ENCODE assay signal across 18 cellular contexts in the genomic region with DNA sequence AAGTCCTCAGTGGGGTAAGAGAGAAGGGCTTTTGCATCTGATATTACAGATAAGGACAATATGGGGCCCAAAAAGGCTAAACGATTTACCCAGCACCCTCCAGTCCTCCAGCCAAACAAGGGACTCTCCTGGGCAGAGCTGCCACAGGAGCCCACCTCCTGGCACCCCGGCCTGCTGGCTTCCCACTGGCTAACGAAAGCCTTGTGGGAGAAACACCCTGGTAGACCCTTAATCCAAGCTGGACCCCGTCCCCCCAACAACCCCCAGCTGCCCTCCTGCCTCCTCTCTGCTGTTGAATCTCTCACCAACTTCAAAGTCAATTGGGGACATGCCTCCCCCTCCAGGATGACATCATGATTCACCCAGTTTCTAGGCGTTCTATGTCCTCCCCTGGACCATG. TPM values are rescaled to one million over a fixed set of nuclear protein-coding genes. Genes with fewer than 3 reads are reported as not detected.
A peak's percentile ranks its signal among the peaks of the same experiment; 100 is the strongest.
DNase-seq lines count a peak whose midpoint lies in the region; ATAC-seq and TF ChIP-seq lines count a peak whose summit lies in the region.
"Had no signal": no experiment of that assay in that cellular context is flagged by ENCODE, and none has a peak within 500 bp of the region (broad histone marks: within the 10 kb centered on the region; RNA-seq: fewer than 3 reads in every experiment).

No MANE protein-coding gene starts in this region.

- H3K27me3 ChIP-seq in breast epithelium (no peaks in the 10 kb centered on the region), muscle layer of duodenum (ENCODE audit: low read depth, low read length) (no peaks in the 10 kb centered on the region), upper lobe of left lung (no peaks in the 10 kb centered on the region), Karpas-422 (ENCODE audit: low read length) (no peaks in the 10 kb centered on the region)
- H3K27me3 ChIP-seq: brain microvascular endothelial cell had no signal

- H3K36me3 Mint-ChIP-seq in MCF 10A (ENCODE audit: insufficient read depth, unreplicated experiment) (no peaks in the 10 kb centered on the region), chondrocyte (ENCODE audit: low read depth) (peaks cover 2% of the 10 kb centered on the region)

- H3K27ac Mint-ChIP-seq in MCF 10A (ENCODE audit: low read depth, unreplicated experiment) (no peak overlapping the region), chondrocyte (ENCODE audit: unreplicated experiment) (peak overlapping the region; percentile 94)
- H3K27ac Mint-ChIP-seq: activated CD4-positive, alpha-beta T cell treated with anti-CD3 and anti-CD28 coated beads, Interleukin-2, amount 10 ng/mL, durations not matched to agents 24 days and 14 days; activated T-helper 1 cell treated with anti-CD3 and anti-CD28 coated beads, Interleukin-12 subunit alpha, Interleukin-12 subunit beta, Interleukin-2, Interleukin-4 antibody, amounts not matched to agents 30 ng/mL and 10 ng/mL and 1 ng/mL, durations not matched to agents 14 hours and 24 hours and 36 hours; progenitor cell of endocrine pancreas had no signal

- H3K27ac ChIP-seq in breast epithelium = peak overlapping the region; percentile 38 to 79
- H3K27ac ChIP-seq in muscle layer of duodenum (ENCODE audit: low read length) = peak overlapping the region; percentile 21
- peak overlapping the region; percentile 26 to 84 (median 81) for H3K27ac ChIP-seq in upper lobe of left lung
- no peak overlapping the region for H3K27ac ChIP-seq in Karpas-422 (ENCODE audit: low read length)
- H3K27ac ChIP-seq: brain microvascular endothelial cell had no signal

- no peaks in the 10 kb centered on the region for H4K20me1 ChIP-seq in Karpas-422 (ENCODE audit: insufficient read depth, low read depth, low read length)

- no peak overlapping the region for H3K4me3 ChIP-seq in breast epithelium
- H3K4me3 ChIP-seq in muscle layer of duodenum (ENCODE audit: low read depth in 1 of 2, low read length in 2 of 2) = no peak overlapping the region
- no peak overlapping the region for H3K4me3 ChIP-seq in upper lobe of left lung
- no peak overlapping the region for H3K4me3 ChIP-seq in Karpas-422 (ENCODE audit: low read length)

- H2AFZ ChIP-seq in Karpas-422 (ENCODE audit: low read length) = no peak overlapping the region

- H3K4me1 ChIP-seq in breast epithelium (peaks cover 25 to 32% of the 10 kb centered on the region in 2 donors), muscle layer of duodenum (ENCODE audit: control insufficient read depth in 1 of 2, insufficient read depth in 2 of 2, low read length in 2 of 2) (peaks cover 25 to 36% of the 10 kb centered on the region in 2 donors), upper lobe of left lung (peaks cover 47 to 55% (median 49%) of the 10 kb centered on the region in 4 donors), Karpas-422 (ENCODE audit: low read length) (peaks cover 5% of the 10 kb centered on the region; the same call in 1 of the 2 replicates)

- H3K4me3 Mint-ChIP-seq in MCF 10A (ENCODE audit: unreplicated experiment) (no peak overlapping the region), chondrocyte (ENCODE audit: unreplicated experiment) (no peak overlapping the region)
- H3K4me3 Mint-ChIP-seq: activated CD4-positive, alpha-beta T cell treated with anti-CD3 and anti-CD28 coated beads, Interleukin-2, amount 10 ng/mL, durations not matched to agents 24 days and 14 days; activated T-helper 1 cell treated with anti-CD3 and anti-CD28 coated beads, Interleukin-12 subunit alpha, Interleukin-12 subunit beta, Interleukin-2, Interleukin-4 antibody, amounts not matched to agents 30 ng/mL and 10 ng/mL and 1 ng/mL, durations not matched to agents 14 hours and 24 hours and 36 hours had no signal

- H3K4me1 Mint-ChIP-seq in MCF 10A (ENCODE audit: insufficient read depth, unreplicated experiment) (peaks cover 50% of the 10 kb centered on the region), chondrocyte (ENCODE audit: low read depth) (peaks cover 35% of the 10 kb centered on the region)

- no peak for TF ChIP-seq EP300 in upper lobe of left lung (IDR thresholded peaks at IDR 0.05)

- DNase-seq in breast epithelium (ENCODE audit: low spot score in 2 of 2) = no peak
- no peak for DNase-seq in MCF 10A (ENCODE audit: unreplicated experiment)
- peak; percentile 59 for DNase-seq in chondrocyte (ENCODE audit: low spot score)
- no peak for DNase-seq in upper lobe of left lung
- no peak for DNase-seq in Karpas-422
- no peak for DNase-seq in AG20443 (ENCODE audit: low spot score)
- DNase-seq: activated CD4-positive, alpha-beta T cell treated with anti-CD3 and anti-CD28 coated beads, Interleukin-2, amount 10 ng/mL, durations not matched to agents 24 days and 14 days; Caco-2; effector CD8-positive, alpha-beta T cell; NCI-H2107; SHP77; T1000 had no signal

- TF ChIP-seq CTCF in breast epithelium (IDR thresholded peaks at IDR 0.05) = no peak
- TF ChIP-seq CTCF in MCF 10A (IDR thresholded peaks at IDR 0.05; ENCODE audit: unreplicated experiment) = no peak
- TF ChIP-seq CTCF in chondrocyte (IDR thresholded peaks at IDR 0.05) = no peak
- TF ChIP-seq CTCF in upper lobe of left lung (IDR thresholded peaks at IDR 0.05) = no peak

- POLR2A ChIA-PET in MCF 10A (lab: Yijun Ruan, JAX) = interaction anchor here (1.8 to 2.9 kb wide), 2 partner anchors 13 to 22 kb away, joined by 9 to 11 read pairs; no protein-coding TSS in a partner anchor

- H3K9me2 ChIP-seq in Karpas-422 (replicated peaks; ENCODE audit: insufficient read depth, low read length) = no peaks in the 10 kb centered on the region

- H3K27me3 Mint-ChIP-seq in MCF 10A (ENCODE audit: insufficient read depth, unreplicated experiment) (no peaks in the 10 kb centered on the region), chondrocyte (ENCODE audit: low read depth) (peaks cover 5% of the 10 kb centered on the region)

- H3K9ac ChIP-seq in Karpas-422 (ENCODE audit: low read length) = no peak overlapping the region

- TF ChIP-seq POLR2A in breast epithelium (IDR thresholded peaks at IDR 0.05) = no peak
- no peak for TF ChIP-seq POLR2A in upper lobe of left lung (IDR thresholded peaks at IDR 0.05)

- CTCF ChIA-PET in MCF 10A (lab: Yijun Ruan, JAX) = interaction anchor here (0.6 to 1.3 kb wide), 4 partner anchors 14 to 305 kb away, joined by 3 read pairs; no protein-coding TSS in a partner anchor

- intact Hi-C loops in breast epithelium (cut with DNase I; ENCODE audit: low total_unique reads) (no loop called here), MCF 10A (cut with micrococcal nuclease) (no loop called here)

- no peak overlapping the region for H3K4me2 ChIP-seq in Karpas-422 (ENCODE audit: low read depth, low read length, poor library complexity, severe bottlenecking)

- ATAC-seq in upper lobe of left lung (ENCODE audit: low FRiP score in 2 of 2) (no peak), HG03159 (IDR thresholded peaks at IDR 0.05; ENCODE audit: unreplicated experiment) (no peak)

- H3K9me3 Mint-ChIP-seq in MCF 10A (ENCODE audit: unreplicated experiment) = no peaks in the 10 kb centered on the region
- H3K9me3 Mint-ChIP-seq in chondrocyte (ENCODE audit: low read depth) = no peaks in the 10 kb centered on the region
- H3K9me3 Mint-ChIP-seq: activated CD4-positive, alpha-beta T cell treated with anti-CD3 and anti-CD28 coated beads, Interleukin-2, amount 10 ng/mL, durations not matched to agents 24 days and 14 days; activated T-helper 1 cell treated with anti-CD3 and anti-CD28 coated beads, Interleukin-12 subunit alpha, Interleukin-12 subunit beta, Interleukin-2, Interleukin-4 antibody, amounts not matched to agents 30 ng/mL and 10 ng/mL and 1 ng/mL, durations not matched to agents 14 hours and 24 hours and 36 hours had no signal

- H3K9me3 ChIP-seq in breast epithelium (no peaks in the 10 kb centered on the region), muscle layer of duodenum (ENCODE audit: control insufficient read depth in 1 of 2, low read length in 2 of 2) (no peaks in the 10 kb centered on the region), upper lobe of left lung (no peaks in the 10 kb centered on the region), Karpas-422 (ENCODE audit: low read length) (no peaks in the 10 kb centered on the region)
- H3K9me3 ChIP-seq: Caco-2 had no signal

- no peaks in the 10 kb centered on the region for H3K79me2 ChIP-seq in Karpas-422 (ENCODE audit: low read length)

- BruUV-seq in MCF 10A (replicated peaks; lab: Mats Ljungman, UMichigan) = no TSS peak

- H3K36me3 ChIP-seq in breast epithelium = no peaks in the 10 kb centered on the region
- H3K36me3 ChIP-seq in muscle layer of duodenum (ENCODE audit: control insufficient read depth in 1 of 2, insufficient read depth in 2 of 2, low read length in 2 of 2) = peaks cover 0 to 2% of the 10 kb centered on the region in 2 donors
- no peaks in the 10 kb centered on the region for H3K36me3 ChIP-seq in upper lobe of left lung
- no peaks in the 10 kb centered on the region for H3K36me3 ChIP-seq in Karpas-422 (ENCODE audit: insufficient read depth, low read length)
- H3K36me3 ChIP-seq: brain microvascular endothelial cell had no signal

- WGBS in upper lobe of left lung, 2 donors = 71 to 77% methylated on average over 5 of the region's 5 CpGs

RNA-seq across cellular contexts. Expression of a gene that starts 10.8 kb away (rescaled TPM):
- total RNA-seq in breast epithelium (1 to 10 TPM; 2.2 to 3.6 (median 3.5) TPM), MCF 10A (2022) (6.6 and 11.6 TPM in 2 replicates), chondrocyte (11.3 to 27.7 TPM (median 14.6 TPM) in 3 replicates), upper lobe of left lung (1 to 10 TPM; 2.1 to 8.4 (median 4.7) TPM)
- total RNA-seq in Karpas-422 (2014; rRNA removed; shearing (Covaris generic); ENCODE audit: low replicate concordance) = 1.7 and 2.7 TPM in 2 replicates

RNA-seq across cellular contexts. Expression of a gene that starts 27.5 kb away (rescaled TPM):
- 1 to 10 TPM in 1 of 3 donors, under 1 TPM in 2; 0.15 to 1.3 (median 0.98) TPM for total RNA-seq in breast epithelium
- not detected in 2 replicates for total RNA-seq in MCF 10A (2022)
- 0.37 TPM in 1 of 3 replicates, not detected in the others for total RNA-seq in chondrocyte
- 1 to 10 TPM; 3.4 to 9.4 (median 5.8) TPM for total RNA-seq in upper lobe of left lung
- 0.25 TPM in 1 of 2 replicates, not detected in the other for total RNA-seq in Karpas-422 (2014; rRNA removed; shearing (Covaris generic); ENCODE audit: low replicate concordance)
- total RNA-seq: Caco-2, progenitor cell of endocrine pancreas had no signal

RNA-seq across cellular contexts. Expression of a gene that starts 35.1 kb away (rescaled TPM):
- total RNA-seq in breast epithelium (not detected), MCF 10A (2022) (not detected in 2 replicates), chondrocyte (not detected in 3 replicates), upper lobe of left lung (under 1 TPM in 2 of 6 donors, not detected in 4; 0.06 to 0.13 TPM)
- not detected in 2 replicates for total RNA-seq in Karpas-422 (2014; rRNA removed; shearing (Covaris generic); ENCODE audit: low replicate concordance)
- total RNA-seq: Caco-2, fibroblast of villous mesenchyme had no signal
